Comparison of ENCODE assay signal across 8 cellular contexts in the genomic region with DNA sequence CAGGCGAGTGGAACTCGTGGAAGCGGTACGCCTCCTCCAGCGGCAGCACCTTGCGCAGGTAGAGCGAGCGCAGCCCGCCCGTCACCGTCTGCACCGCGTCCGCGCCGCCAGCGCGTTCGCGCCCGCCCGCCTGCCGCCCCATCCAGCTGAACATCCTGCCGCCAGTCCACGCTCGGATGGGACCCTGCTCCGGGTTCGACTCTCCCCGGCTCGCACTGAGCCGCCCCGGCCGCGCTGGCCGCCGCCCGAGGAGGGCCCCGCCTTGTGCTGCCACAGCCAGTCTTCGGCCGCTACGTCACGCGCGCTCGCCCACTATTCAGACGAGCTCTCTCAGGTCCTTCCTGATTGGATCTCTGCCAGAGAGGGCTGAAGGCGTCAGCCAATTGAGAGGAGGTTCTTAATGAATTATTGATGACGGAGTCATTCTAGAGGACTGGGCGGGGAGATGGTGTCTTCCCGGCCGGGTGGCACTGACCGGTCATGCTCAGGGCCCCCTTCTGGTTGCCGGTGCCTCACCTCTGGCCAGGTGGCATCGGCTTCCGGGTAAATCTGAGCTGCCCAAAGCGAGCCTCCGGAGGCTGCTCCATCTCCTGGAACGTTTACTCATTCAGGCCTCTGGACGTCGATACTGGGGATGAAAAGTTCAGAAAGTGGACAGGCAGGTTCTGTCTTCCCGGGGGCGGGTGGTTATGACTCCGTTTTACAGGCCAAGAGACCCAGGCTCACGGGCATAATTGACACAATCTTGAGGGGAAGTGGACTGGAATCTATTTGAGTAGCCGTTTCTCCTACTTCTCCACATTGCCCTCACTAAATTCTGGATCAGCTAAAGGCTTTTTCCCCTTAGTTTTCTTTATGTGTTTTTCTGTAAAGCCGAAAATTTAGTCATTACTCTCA. TPM values are rescaled to one million over a fixed set of nuclear protein-coding genes. Genes with fewer than 3 reads are reported as not detected.
DNase-seq lines count a peak whose midpoint lies in the region; ATAC-seq and TF ChIP-seq lines count a peak whose summit lies in the region.

A gene (minus strand): TSS at position 217 of the 897 bp plus-strand sequence. CDS start 63 bp downstream, at position 154.

- ATAC-seq in GM18909 (IDR thresholded peaks at IDR 0.05; ENCODE audit: poor library complexity, unreplicated experiment) (peak; percentile 80), HG03175 (IDR thresholded peaks at IDR 0.05; ENCODE audit: unreplicated experiment) (peak; percentile 76), activated B cell treated with CpG ODN at 0.5 μM for 24 hours (ENCODE audit: low read depth) (peak; percentile 84)

- TF ChIP-seq POLR2A in spleen (IDR thresholded peaks at IDR 0.05), result peak in 2 of 3 donors; percentile 22 to 79

- CTCF ChIA-PET in activated B cell treated with CpG ODN at 0.5 μM for 24 hours (lab: Charles Lee), result interaction anchor here (1.0 to 3.2 kb wide), 6 partner anchors 39 to 199 kb away, joined by 3 to 16 read pairs (median 3); a partner anchor contains a TSS

- peaks cover 7% of the 10 kb centered on the region for H3K27me3 Mint-ChIP-seq in activated B cell treated with CpG ODN at 0.5 μM for 24 hours

- peaks cover 4% of the 10 kb centered on the region for H3K36me3 Mint-ChIP-seq in activated B cell treated with CpG ODN at 0.5 μM for 24 hours (ENCODE audit: low read depth)

- H3K27ac ChIP-seq in spleen, result peak within 1 kb of the TSS; percentile 82 to 96 (median 94)

- H3K27me3 ChIP-seq in spleen (replicated peaks in 1 of 7), result peaks cover 0 to 7% (median 0%) of the 10 kb centered on the region in 7 donors

- TF ChIP-seq CTCF in AG09309 (IDR thresholded peaks at IDR 0.05; ENCODE audit: control insufficient read depth, insufficient read depth, low read depth, low read length, missing control alignments), result peak; percentile 35
- no peak for TF ChIP-seq CTCF in activated B cell treated with CpG ODN at 0.5 μM for 24 hours (IDR thresholded peaks at IDR 0.05)
- TF ChIP-seq CTCF in spleen (IDR thresholded peaks at IDR 0.05 in 8 of 11, conservative IDR thresholded peaks at IDR 0.05 in 3 of 11), result peak in 5 of 11 experiments; percentile 29 to 55 (median 39)

- H3K4me1 Mint-ChIP-seq in activated B cell treated with CpG ODN at 0.5 μM for 24 hours, result peaks cover 46% of the 10 kb centered on the region

- H3K27ac Mint-ChIP-seq in activated B cell treated with CpG ODN at 0.5 μM for 24 hours, result peak within 1 kb of the TSS; percentile 90

- DNase-seq in AG09309 (ENCODE audit: low read depth) (peak; percentile 93), NCI-H226 (peak; percentile 93), activated B cell treated with CpG ODN at 0.5 μM for 24 hours (peak; percentile 88), inferior parietal cortex (ENCODE audit: extremely low spot score) (peak; percentile 99), spleen (peak; percentile 99)
- DNase-seq in central memory CD4-positive, alpha-beta T cell, result peak; percentile 95

- no peaks in the 10 kb centered on the region for H3K9me3 Mint-ChIP-seq in activated B cell treated with CpG ODN at 0.5 μM for 24 hours

- 1 to 5% (median 2%) methylated on average over 14 to 66 of the region's 66 CpGs for WGBS in spleen, 5 donors

- H3K9me3 ChIP-seq in spleen, result no peaks in the 10 kb centered on the region

- H3K4me1 ChIP-seq in spleen, result peaks cover 34 to 54% (median 45%) of the 10 kb centered on the region in 6 donors

- peak within 1 kb of the TSS; percentile 93 for H3K4me3 Mint-ChIP-seq in activated B cell treated with CpG ODN at 0.5 μM for 24 hours

- no peaks in the 10 kb centered on the region for H3K36me3 ChIP-seq in spleen

- intact Hi-C loops in activated B cell treated with CpG ODN at 0.5 μM for 24 hours (cut with micrococcal nuclease) (loop anchor here (1.0 to 5.0 kb wide), 6 partner anchors 43 to 520 kb away; a partner anchor contains a TSS), spleen (cut with DNase I; ENCODE audit: low total_unique reads) (no loop called here)

- POLR2A ChIA-PET in activated B cell treated with CpG ODN at 0.5 μM for 24 hours (lab: Charles Lee), result interaction anchor here (0.6 to 8.2 kb wide), 24 partner anchors 8 to 1200 kb away, joined by 3 to 92 read pairs (median 4); a partner anchor contains a TSS

- H3K4me3 ChIP-seq in AG09309 (ENCODE audit: control insufficient read depth, low read depth, low read length) (peak within 1 kb of the TSS; percentile 79), spleen (peak within 1 kb of the TSS; percentile 88 to 96 (median 92))

RNA-seq across cellular contexts. Expression of the gene that starts here (rescaled TPM):
- 38.4 and 42.6 TPM in 2 replicates for total RNA-seq in activated B cell treated with CpG ODN at 0.5 μM for 24 hours
- total RNA-seq in spleen, result 10 to 100 TPM; 20.4 to 33.2 (median 22.1) TPM
- polyA plus RNA-seq in spleen, result 1 to 10 TPM; 5.5 to 9.7 (median 7.7) TPM

Comparison
In these comparisons a context has a peak if more than half of its experiments do, and no peak if none do; other contexts are left out.
1. Peak in every context shown above with its lines: DNase-seq, ATAC-seq, H3K4me3 ChIP-seq and H3K27ac ChIP-seq.